9 cellular contexts compared by ENCODE assay signal in genomic region chr19:11530432-11530831, GRCh38. TPM values are rescaled to one million over a fixed set of nuclear protein-coding genes. Genes with fewer than 3 reads are reported as not detected.
A peak's percentile ranks its signal among the peaks of the same experiment; 100 is the strongest.
DNase-seq lines count a peak whose midpoint lies in the region; ATAC-seq, FAIRE-seq and TF ChIP-seq lines count a peak whose summit lies in the region.
"Had no signal": no experiment of that assay in that cellular context is flagged by ENCODE, and none has a peak within 500 bp of the region (broad histone marks: within the 10 kb centered on the region; RNA-seq: fewer than 3 reads in every experiment).

No MANE protein-coding gene starts in this region.

- H3K4me1 Mint-ChIP-seq in activated naive CD8-positive, alpha-beta T cell treated with anti-CD3 and anti-CD28 coated beads for 36 hours: peaks cover 21% of the 10 kb centered on the region

- intact Hi-C loops in Right ventricle myocardium inferior (cut with DNase I): no loop called here

- CTCF ChIA-PET in HEK293T (lab: Yijun Ruan, JAX): no interaction called here

- H3K9me3 Mint-ChIP-seq in activated naive CD8-positive, alpha-beta T cell treated with anti-CD3 and anti-CD28 coated beads for 36 hours: no peaks in the 10 kb centered on the region
- H3K9me3 Mint-ChIP-seq: activated naive CD4-positive, alpha-beta T cell treated with anti-CD3 and anti-CD28 coated beads, Interleukin-2, amount 50 U/mL, for 24 hours had no signal

- H3K36me3 Mint-ChIP-seq in activated naive CD8-positive, alpha-beta T cell treated with anti-CD3 and anti-CD28 coated beads for 36 hours: no peaks in the 10 kb centered on the region

- no peak for FAIRE-seq in GM19239 (lab: Jason Lieb, UNC)

- POLR2A ChIA-PET in HEK293T (lab: Yijun Ruan, JAX): interaction anchor here (0.6 to 0.8 kb wide), 2 partner anchors 18 to 25 kb away, joined by 3 read pairs; no protein-coding TSS in a partner anchor

- DNase-seq in AG08396 (ENCODE audit: low spot score): peak; percentile 83
- DNase-seq in HEK293T (ENCODE audit: extremely low spot score): peak; percentile 37
- peak; percentile 77 for DNase-seq in NCI-H748 (lab: John Stamatoyannopoulos, UW; ENCODE audit: unreplicated experiment)
- DNase-seq in activated naive CD8-positive, alpha-beta T cell treated with anti-CD3 and anti-CD28 coated beads for 36 hours: peak; percentile 63
- peak; percentile 76 for DNase-seq in Right ventricle myocardium inferior (ENCODE audit: missing footprints)
- DNase-seq in pons (ENCODE audit: low spot score): peak; percentile 95
- no peak for DNase-seq in GM19239 (ENCODE audit: insufficient read length, low spot score)

- H3K27me3 Mint-ChIP-seq in activated naive CD8-positive, alpha-beta T cell treated with anti-CD3 and anti-CD28 coated beads for 36 hours: no peaks in the 10 kb centered on the region
- H3K27me3 Mint-ChIP-seq: activated naive CD4-positive, alpha-beta T cell treated with anti-CD3 and anti-CD28 coated beads, Interleukin-2, amount 50 U/mL, for 24 hours had no signal

- H3K27ac Mint-ChIP-seq in activated naive CD8-positive, alpha-beta T cell treated with anti-CD3 and anti-CD28 coated beads for 36 hours: no peak overlapping the region
- H3K27ac Mint-ChIP-seq: activated naive CD4-positive, alpha-beta T cell treated with anti-CD3 and anti-CD28 coated beads, Interleukin-2, amount 50 U/mL, for 24 hours had no signal

- peak; percentile 27 for ATAC-seq in Right ventricle myocardium inferior
- no peak for ATAC-seq in HG02884 (IDR thresholded peaks at IDR 0.05; ENCODE audit: unreplicated experiment)

- H3K4me3 Mint-ChIP-seq in activated naive CD8-positive, alpha-beta T cell treated with anti-CD3 and anti-CD28 coated beads for 36 hours: no peak overlapping the region
- H3K4me3 Mint-ChIP-seq: activated naive CD4-positive, alpha-beta T cell treated with anti-CD3 and anti-CD28 coated beads, Interleukin-2, amount 50 U/mL, for 24 hours had no signal

TF ChIP-seq in HEK293T, 16 proteins besides CTCF, POLR2A, EP300 and RAD21:
- TF ChIP-seq L3MBTL2 (conservative IDR thresholded peaks at IDR 0.05) (peak; percentile 87), SUZ12 (IDR thresholded peaks at IDR 0.05) (no peak)

RNA-seq across cellular contexts. Expression of gene ECSIT, which starts 1.5 kb away (rescaled TPM):
- 10 to 100 TPM; 46.7 to 51.7 TPM for total RNA-seq in activated naive CD8-positive, alpha-beta T cell treated with anti-CD3 and anti-CD28 coated beads for 36 hours
- total RNA-seq in Right ventricle myocardium inferior: 172 TPM

RNA-seq across cellular contexts. Expression of gene CNN1, which starts 8.2 kb away (rescaled TPM):
- under 1 TPM in 1 of 2 experiments, not detected in 1; 0.36 TPM for total RNA-seq in activated naive CD8-positive, alpha-beta T cell treated with anti-CD3 and anti-CD28 coated beads for 36 hours
- 174 TPM for total RNA-seq in Right ventricle myocardium inferior

RNA-seq across cellular contexts. Expression of gene ZNF653, which starts 24.8 kb away (rescaled TPM):
- 10 to 100 TPM; 12.9 to 13.1 TPM for total RNA-seq in activated naive CD8-positive, alpha-beta T cell treated with anti-CD3 and anti-CD28 coated beads for 36 hours
- total RNA-seq in Right ventricle myocardium inferior: 4.8 TPM

RNA-seq across cellular contexts. Expression of gene ELOF1, which starts 28.6 kb away (rescaled TPM):
- total RNA-seq in activated naive CD8-positive, alpha-beta T cell treated with anti-CD3 and anti-CD28 coated beads for 36 hours: 10 to 100 TPM; 63.8 to 69.3 TPM
- total RNA-seq in Right ventricle myocardium inferior: 33.5 TPM

RNA-seq across cellular contexts. Expression of gene ACP5, which starts 47.0 kb away (rescaled TPM):
- total RNA-seq in activated naive CD8-positive, alpha-beta T cell treated with anti-CD3 and anti-CD28 coated beads for 36 hours: 1 to 10 TPM; 3.4 to 4.3 TPM
- total RNA-seq in Right ventricle myocardium inferior: 2.3 TPM

Comparison
In these comparisons a context has a peak if more than half of its experiments do, and no peak if none do; other contexts are left out.
1. RNA of gene CNN1, which starts 8.2 kb away (total RNA-seq): 174 TPM in Right ventricle myocardium inferior (single experiment); 0.36 TPM in activated naive CD8-positive, alpha-beta T cell treated with anti-CD3 and anti-CD28 coated beads for 36 hours; every median in the first group is over 100 times any median in the second.